Comparison of ENCODE assay signal across 1 cellular context in genomic region chr11:9565822-9566560, GRCh38.
TF ChIP-seq lines count a peak whose summit lies in the region.

No MANE protein-coding gene starts in this region.

TF ChIP-seq in K562, 482 proteins besides CTCF, POLR2A, EP300 and RAD21 (continued from another document and continues in another):
- TF ChIP-seq ZNF318 (IDR thresholded peaks at IDR 0.05; ENCODE audit: borderline replicate concordance in 1 of 2, low read depth in 1 of 2) (peak in 1 of 2 experiments; percentile 97; a peak in 2 of 4 replicates), ETV1 (tag; conservative IDR thresholded peaks at IDR 0.05; ENCODE audit: low read depth) (peak; percentile 93), CBX1 (IDR thresholded peaks at IDR 0.05; ENCODE audit: low read depth) (no peak), TEAD2 (tag; IDR thresholded peaks at IDR 0.05) (no peak), SMARCA5 (IDR thresholded peaks at IDR 0.05) (peak; percentile 74; the same call in 1 of the 2 replicates), ZNF57 (CRISPR knock-in tag; IDR thresholded peaks at IDR 0.05) (no peak), NR0B1 (IDR thresholded peaks at IDR 0.05; ENCODE audit: partially characterized antibody) (no peak), ESRRB (CRISPR knock-in tag; IDR thresholded peaks at IDR 0.05; ENCODE audit: borderline replicate concordance) (no peak), CBX2 (IDR thresholded peaks at IDR 0.05; ENCODE audit: insufficient read depth, low read length, poor library complexity, severe bottlenecking) (no peak), KLF6 (CRISPR knock-in tag; IDR thresholded peaks at IDR 0.05; ENCODE audit: borderline replicate concordance) (no peak), CREM (IDR thresholded peaks at IDR 0.05; ENCODE audit: low read depth) (peak; percentile 80), MCM7 (IDR thresholded peaks at IDR 0.05) (no peak), FOXA1 (IDR thresholded peaks at IDR 0.05; ENCODE audit: borderline replicate concordance) (no peak), PYGO2 (tag; IDR thresholded peaks at IDR 0.05) (no peak), ZNF140 (CRISPR knock-in tag; IDR thresholded peaks at IDR 0.05) (no peak), FOXP1 (CRISPR knock-in tag; IDR thresholded peaks at IDR 0.05) (peak; percentile 20; the same call in 1 of the 2 replicates), BHLHE40 (IDR thresholded peaks at IDR 0.05; ENCODE audit: low read length) (peak; percentile 66), U2AF1 (optimal IDR thresholded peaks at IDR 0.05; ENCODE audit: low read depth, low read length) (no peak), SP1 (CRISPR knock-in tag; IDR thresholded peaks at IDR 0.05) (peak; percentile 85; the same call in 1 of the 2 replicates), SMAD1 (IDR thresholded peaks at IDR 0.05; ENCODE audit: low read depth, low read length, partially characterized antibody) (peak; percentile 86), ZNF740 (CRISPR knock-in tag; IDR thresholded peaks at IDR 0.05) (no peak), ZNF740 (tag; IDR thresholded peaks at IDR 0.05) (no peak), POLR2H (tag; IDR thresholded peaks at IDR 0.05; ENCODE audit: low read depth) (peak; percentile 51), SMARCB1 (IDR thresholded peaks at IDR 0.05; ENCODE audit: insufficient read length, low read depth) (peak; percentile 75), GTF2A2 (tag; IDR thresholded peaks at IDR 0.05) (no peak), MEF2A (IDR thresholded peaks at IDR 0.05; ENCODE audit: control insufficient read depth, low read depth, low read length) (peak; percentile 82), ETS2 (tag; IDR thresholded peaks at IDR 0.05; ENCODE audit: borderline replicate concordance, poor library complexity, severe bottlenecking) (no peak), XRCC5 (IDR thresholded peaks at IDR 0.05; ENCODE audit: low read depth, low read length) (no peak), L3MBTL2 (IDR thresholded peaks at IDR 0.05) (peak; percentile 81), GTF2E2 (tag; IDR thresholded peaks at IDR 0.05) (peak; percentile 82; the same call in 1 of the 2 replicates), SMAD3 (CRISPR knock-in tag; conservative IDR thresholded peaks at IDR 0.05) (peak; percentile 4; the same call in 1 of the 2 replicates), YY1 (IDR thresholded peaks at IDR 0.05; ENCODE audit: borderline replicate concordance in 1 of 3, control insufficient read depth in 1 of 3, extremely low read depth in 1 of 3, insufficient read depth in 3 of 3, insufficient read length in 1 of 3, insufficient replicate concordance in 2 of 3, low read depth in 1 of 3, low read length in 2 of 3) (no peak), ERF (CRISPR knock-in tag; IDR thresholded peaks at IDR 0.05) (no peak), ATF1 (CRISPR knock-in tag; IDR thresholded peaks at IDR 0.05) (no peak), ATF1 (tag; IDR thresholded peaks at IDR 0.05) (peak; percentile 93), NR1H2 (CRISPR knock-in tag; IDR thresholded peaks at IDR 0.05) (no peak), DMBX1 (CRISPR knock-in tag; IDR thresholded peaks at IDR 0.05; ENCODE audit: borderline replicate concordance) (peak; percentile 22; the same call in 1 of the 2 replicates), MAFF (IDR thresholded peaks at IDR 0.05; ENCODE audit: low read length) (peak; percentile 88), PCBP2 (IDR thresholded peaks at IDR 0.05; ENCODE audit: low read depth, low read length, poor library complexity, severe bottlenecking) (no peak), NCOA1 (IDR thresholded peaks at IDR 0.05; ENCODE audit: low read depth) (peak; percentile 86), KDM4B (IDR thresholded peaks at IDR 0.05; ENCODE audit: borderline replicate concordance in 2 of 2, low read depth in 1 of 2) (no peak), JUN (IDR thresholded peaks at IDR 0.05; ENCODE audit: borderline replicate concordance, low read depth, low read length) (peak; percentile 100), JUN (CRISPR knock-in tag; IDR thresholded peaks at IDR 0.05; ENCODE audit: borderline replicate concordance) (peak; percentile 91), RNF2 (IDR thresholded peaks at IDR 0.05) (peak; percentile 93), FOSL1 (tag; conservative IDR thresholded peaks at IDR 0.05) (peak; percentile 100), KDM2B (CRISPR knock-in tag; IDR thresholded peaks at IDR 0.05) (no peak), ZBTB17 (CRISPR knock-in tag; IDR thresholded peaks at IDR 0.05) (0 out of 2 replicates have a peak, but pooled peaks have one; percentile 57), U2AF2 (optimal IDR thresholded peaks at IDR 0.05; ENCODE audit: low read depth, low read length) (no peak), ZNF316 (IDR thresholded peaks at IDR 0.05) (peak; percentile 99), HDAC3 (IDR thresholded peaks at IDR 0.05; ENCODE audit: borderline replicate concordance, partially characterized antibody) (peak; percentile 79), TRIM24 (IDR thresholded peaks at IDR 0.05) (peak; percentile 78 to 89), ADNP (tag; IDR thresholded peaks at IDR 0.05) (no peak), FOXK1 (CRISPR knock-in tag; IDR thresholded peaks at IDR 0.05; ENCODE audit: borderline replicate concordance) (peak; percentile 67; the same call in 1 of the 2 replicates), ETV5 (CRISPR knock-in tag; IDR thresholded peaks at IDR 0.05; ENCODE audit: low read depth) (peak; percentile 76), KAT2B (IDR thresholded peaks at IDR 0.05; ENCODE audit: low read depth, low read length) (no peak), ARID2 (IDR thresholded peaks at IDR 0.05) (no peak), ZNF778 (CRISPR knock-in tag; IDR thresholded peaks at IDR 0.05) (no peak), ZNF175 (CRISPR knock-in tag; IDR thresholded peaks at IDR 0.05; ENCODE audit: low read depth) (peak; percentile 72), NCOA2 (IDR thresholded peaks at IDR 0.05; ENCODE audit: partially characterized antibody in 2 of 2) (no peak), SAP30 (IDR thresholded peaks at IDR 0.05; ENCODE audit: borderline replicate concordance, insufficient read depth, low read depth, low read length, poor library complexity, severe bottlenecking) (peak; percentile 41), TCF3 (CRISPR knock-in tag; IDR thresholded peaks at IDR 0.05) (peak; percentile 69), MIER1 (IDR thresholded peaks at IDR 0.05; ENCODE audit: low read depth) (0 out of 2 replicates have a peak, but pooled peaks have one; percentile 28)
- TF ChIP-seq, protein P1, sequence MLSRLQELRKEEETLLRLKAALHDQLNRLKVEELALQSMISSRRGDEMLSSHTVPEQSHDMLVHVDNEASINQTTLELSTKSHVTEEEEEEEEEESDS (CRISPR knock-in tag; IDR thresholded peaks at IDR 0.05) = no peak
- TF ChIP-seq, protein P2, sequence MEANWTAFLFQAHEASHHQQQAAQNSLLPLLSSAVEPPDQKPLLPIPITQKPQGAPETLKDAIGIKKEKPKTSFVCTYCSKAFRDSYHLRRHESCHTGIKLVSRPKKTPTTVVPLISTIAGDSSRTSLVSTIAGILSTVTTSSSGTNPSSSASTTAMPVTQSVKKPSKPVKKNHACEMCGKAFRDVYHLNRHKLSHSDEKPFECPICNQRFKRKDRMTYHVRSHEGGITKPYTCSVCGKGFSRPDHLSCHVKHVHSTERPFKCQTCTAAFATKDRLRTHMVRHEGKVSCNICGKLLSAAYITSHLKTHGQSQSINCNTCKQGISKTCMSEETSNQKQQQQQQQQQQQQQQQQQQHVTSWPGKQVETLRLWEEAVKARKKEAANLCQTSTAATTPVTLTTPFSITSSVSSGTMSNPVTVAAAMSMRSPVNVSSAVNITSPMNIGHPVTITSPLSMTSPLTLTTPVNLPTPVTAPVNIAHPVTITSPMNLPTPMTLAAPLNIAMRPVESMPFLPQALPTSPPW (CRISPR knock-in tag; IDR thresholded peaks at IDR 0.05) = peak; percentile 65
- TF ChIP-seq, protein P3, sequence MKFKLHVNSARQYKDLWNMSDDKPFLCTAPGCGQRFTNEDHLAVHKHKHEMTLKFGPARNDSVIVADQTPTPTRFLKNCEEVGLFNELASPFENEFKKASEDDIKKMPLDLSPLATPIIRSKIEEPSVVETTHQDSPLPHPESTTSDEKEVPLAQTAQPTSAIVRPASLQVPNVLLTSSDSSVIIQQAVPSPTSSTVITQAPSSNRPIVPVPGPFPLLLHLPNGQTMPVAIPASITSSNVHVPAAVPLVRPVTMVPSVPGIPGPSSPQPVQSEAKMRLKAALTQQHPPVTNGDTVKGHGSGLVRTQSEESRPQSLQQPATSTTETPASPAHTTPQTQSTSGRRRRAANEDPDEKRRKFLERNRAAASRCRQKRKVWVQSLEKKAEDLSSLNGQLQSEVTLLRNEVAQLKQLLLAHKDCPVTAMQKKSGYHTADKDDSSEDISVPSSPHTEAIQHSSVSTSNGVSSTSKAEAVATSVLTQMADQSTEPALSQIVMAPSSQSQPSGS (CRISPR knock-in tag; IDR thresholded peaks at IDR 0.05) = peak; percentile 85
- TF ChIP-seq, protein P4, sequence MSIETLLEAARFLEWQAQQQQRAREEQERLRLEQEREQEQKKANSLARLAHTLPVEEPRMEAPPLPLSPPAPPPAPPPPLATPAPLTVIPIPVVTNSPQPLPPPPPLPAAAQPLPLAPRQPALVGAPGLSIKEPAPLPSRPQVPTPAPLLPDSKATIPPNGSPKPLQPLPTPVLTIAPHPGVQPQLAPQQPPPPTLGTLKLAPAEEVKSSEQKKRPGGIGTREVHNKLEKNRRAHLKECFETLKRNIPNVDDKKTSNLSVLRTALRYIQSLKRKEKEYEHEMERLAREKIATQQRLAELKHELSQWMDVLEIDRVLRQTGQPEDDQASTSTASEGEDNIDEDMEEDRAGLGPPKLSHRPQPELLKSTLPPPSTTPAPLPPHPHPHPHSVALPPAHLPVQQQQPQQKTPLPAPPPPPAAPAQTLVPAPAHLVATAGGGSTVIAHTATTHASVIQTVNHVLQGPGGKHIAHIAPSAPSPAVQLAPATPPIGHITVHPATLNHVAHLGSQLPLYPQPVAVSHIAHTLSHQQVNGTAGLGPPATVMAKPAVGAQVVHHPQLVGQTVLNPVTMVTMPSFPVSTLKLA (conservative IDR thresholded peaks at IDR 0.05) = peak; percentile 87 to 95
